In genomic region chr2:164126960-164127359, GRCh38 we compare ENCODE assay signal across 12 cellular contexts.
DNase-seq lines count a peak whose midpoint lies in the region; FAIRE-seq and TF ChIP-seq lines count a peak whose summit lies in the region.
"Had no signal": no experiment of that assay in that cellular context is flagged by ENCODE, and none has a peak within 500 bp of the region (broad histone marks: within the 10 kb centered on the region; RNA-seq: fewer than 3 reads in every experiment).

No MANE protein-coding gene starts in this region.

- H3K4me1 ChIP-seq in mesendoderm (ENCODE audit: control insufficient read depth, low read depth, low read length), result no peaks in the 10 kb centered on the region

- H2AK5ac ChIP-seq in mesendoderm (ENCODE audit: low read length), result no peak overlapping the region

- no peak overlapping the region for H3K9ac ChIP-seq in mesendoderm (ENCODE audit: low read length)

- no peak overlapping the region for H3K56ac ChIP-seq in mesendoderm (ENCODE audit: low read length)

- DNase-seq in AG09309 (ENCODE audit: low read depth), result no peak
- peak; percentile 23 for DNase-seq in LHCN-M2 (ENCODE audit: low read depth)
- peak; percentile 12 for DNase-seq in cerebellar cortex (ENCODE audit: low spot score)
- peak; percentile 8 for DNase-seq in mesendoderm
- DNase-seq in NCI-H1436 treated with DMSO at 0.1 percent for 48 hours (lab: John Stamatoyannopoulos, UW), result no peak
- no peak for DNase-seq in urothelium cell line (ENCODE audit: low spot score)
- DNase-seq in activated CD8-positive, alpha-beta memory T cell treated with anti-CD3 and anti-CD28 coated beads, Interleukin-2, amount 50 U/mL, for 48 hours, result no peak
- no peak for DNase-seq in coronary artery (ENCODE audit: low spot score)
- DNase-seq: anterior cingulate cortex, C1 segment of cervical spinal cord, NCI-H2029 treated with DMSO at 0.1 percent for 48 hours, substantia nigra had no signal

- H3K27ac ChIP-seq in mesendoderm (ENCODE audit: low read depth, low read length) (no peak overlapping the region), coronary artery (no peak overlapping the region)

- H3K4me3 ChIP-seq in AG09309 (ENCODE audit: control insufficient read depth, low read depth, low read length), result no peak overlapping the region
- H3K4me3 ChIP-seq in mesendoderm (ENCODE audit: low read length), result no peak overlapping the region
- H3K4me3 ChIP-seq in coronary artery, result no peak overlapping the region

- no peak overlapping the region for H2BK5ac ChIP-seq in mesendoderm (ENCODE audit: low read length)

- no peak overlapping the region for H4K5ac ChIP-seq in mesendoderm (ENCODE audit: low read length)

- H3K4me2 ChIP-seq in mesendoderm (ENCODE audit: low read length), result no peak overlapping the region

- TF ChIP-seq CTCF in AG09309 (IDR thresholded peaks at IDR 0.05; ENCODE audit: control insufficient read depth, insufficient read depth, low read depth, low read length, missing control alignments), result peak; percentile 37
- TF ChIP-seq CTCF in coronary artery (IDR thresholded peaks at IDR 0.05), result no peak

- no CpG with 5 or more reads among the region's 1 CpG for WGBS in mesendoderm (ENCODE audit: extremely low coverage, insufficient coverage, low lambda C conversion rate)

- H3K18ac ChIP-seq in mesendoderm (ENCODE audit: low read length), result no peak overlapping the region

- H3K79me1 ChIP-seq in mesendoderm (ENCODE audit: low read length), result no peaks in the 10 kb centered on the region

- no peak overlapping the region for H2BK15ac ChIP-seq in mesendoderm (replicated peaks; ENCODE audit: low read depth)

- H4K8ac ChIP-seq in mesendoderm (ENCODE audit: low read depth, low read length), result no peak overlapping the region

- H3K36me3 ChIP-seq in mesendoderm (ENCODE audit: control insufficient read depth, insufficient read depth, low read length), result no peaks in the 10 kb centered on the region

- no peaks in the 10 kb centered on the region for H3K27me3 ChIP-seq in mesendoderm (ENCODE audit: insufficient read depth, low read length, poor library complexity)

- no peak overlapping the region for H3K4ac ChIP-seq in mesendoderm (ENCODE audit: low read depth, low read length)

- H3K79me2 ChIP-seq in mesendoderm (ENCODE audit: control insufficient read depth, insufficient read depth, low read length), result no peaks in the 10 kb centered on the region

- H2BK120ac ChIP-seq in mesendoderm (ENCODE audit: low read depth, low read length), result no peak overlapping the region

- no peak overlapping the region for H3K23ac ChIP-seq in mesendoderm (ENCODE audit: low read length)

- FAIRE-seq in urothelium cell line (lab: Jason Lieb, UNC), result no peak

Comparison
In these comparisons a context has a peak if more than half of its experiments do, and no peak if none do; other contexts are left out.
1. DNase-seq: peak in LHCN-M2 (single experiment), cerebellar cortex (single experiment) and mesendoderm (single experiment); none in AG09309 (single experiment), NCI-H1436 treated with DMSO at 0.1 percent for 48 hours (single experiment), urothelium cell line (single experiment), activated CD8-positive, alpha-beta memory T cell treated with anti-CD3 and anti-CD28 coated beads, Interleukin-2, amount 50 U/mL, for 48 hours (single experiment) and coronary artery (single experiment).